In genomic region chr22:44211946-44212930, GRCh38 we compare ENCODE assay signal across 14 cellular contexts. TPM values are rescaled to one million over a fixed set of nuclear protein-coding genes. Genes with fewer than 3 reads are reported as not detected.
DNase-seq lines count a peak whose midpoint lies in the region; ATAC-seq and TF ChIP-seq lines count a peak whose summit lies in the region.
"Had no signal": no experiment of that assay in that cellular context is flagged by ENCODE, and none has a peak within 500 bp of the region (broad histone marks: within the 10 kb centered on the region; RNA-seq: fewer than 3 reads in every experiment).

No MANE protein-coding gene starts in this region.

- no peaks in the 10 kb centered on the region for H3K9me3 Mint-ChIP-seq in activated CD4-positive, alpha-beta memory T cell treated with anti-CD3 and anti-CD28 coated beads, Interleukin-2, amount 10 ng/mL, durations not matched to agents 7 days and 5 days
- peaks cover 14% of the 10 kb centered on the region for H3K9me3 Mint-ChIP-seq in activated naive CD8-positive, alpha-beta T cell treated with anti-CD3 and anti-CD28 coated beads for 36 hours

- WGBS in sigmoid colon, 2 donors: 63 to 66% methylated on average over 12 of the region's 12 CpGs

- CTCF ChIA-PET in activated CD4-positive, alpha-beta memory T cell treated with anti-CD3 and anti-CD28 coated beads, Interleukin-2, amount 10 ng/mL, durations not matched to agents 7 days and 5 days (lab: Charles Lee): no interaction called here

- no peaks in the 10 kb centered on the region for H3K27me3 ChIP-seq in sigmoid colon
- H3K27me3 ChIP-seq: neutrophil had no signal

- DNase-seq in EH (ENCODE audit: low read depth) (peak; percentile 70), NCI-H446 treated with DMSO at 0.1 percent for 48 hours (lab: John Stamatoyannopoulos, UW) (peak; percentile 45), fibroblast of peridontal ligament (ENCODE audit: extremely low read depth) (peak; percentile 82), sigmoid colon (peak; percentile 56), DMS114 treated with DMSO at 0.1 percent for 48 hours (lab: John Stamatoyannopoulos, UW; ENCODE audit: unreplicated experiment) (no peak), left colon (no peak)
- no peak for DNase-seq in activated CD4-positive, alpha-beta memory T cell treated with anti-CD3 and anti-CD28 coated beads, Interleukin-2, amount 10 ng/mL, durations not matched to agents 7 days and 5 days
- no peak for DNase-seq in activated naive CD8-positive, alpha-beta T cell treated with anti-CD3 and anti-CD28 coated beads for 36 hours
- DNase-seq: activated naive CD4-positive, alpha-beta T cell; CD8-positive, alpha-beta memory T cell; foreskin melanocyte; OCI-M1; T-helper 17 cell had no signal

- no peaks in the 10 kb centered on the region for H3K36me3 ChIP-seq in sigmoid colon

- POLR2A ChIA-PET in activated CD4-positive, alpha-beta memory T cell treated with anti-CD3 and anti-CD28 coated beads, Interleukin-2, amount 10 ng/mL, durations not matched to agents 7 days and 5 days (lab: Charles Lee): no interaction called here

- H3K36me3 Mint-ChIP-seq in activated CD4-positive, alpha-beta memory T cell treated with anti-CD3 and anti-CD28 coated beads, Interleukin-2, amount 10 ng/mL, durations not matched to agents 7 days and 5 days (ENCODE audit: low read depth): no peaks in the 10 kb centered on the region
- peaks cover 29% of the 10 kb centered on the region for H3K36me3 Mint-ChIP-seq in activated naive CD8-positive, alpha-beta T cell treated with anti-CD3 and anti-CD28 coated beads for 36 hours

- no peak overlapping the region for H3K4me3 Mint-ChIP-seq in activated CD4-positive, alpha-beta memory T cell treated with anti-CD3 and anti-CD28 coated beads, Interleukin-2, amount 10 ng/mL, durations not matched to agents 7 days and 5 days
- no peak overlapping the region for H3K4me3 Mint-ChIP-seq in activated naive CD8-positive, alpha-beta T cell treated with anti-CD3 and anti-CD28 coated beads for 36 hours
- H3K4me3 Mint-ChIP-seq: CD8-positive, alpha-beta memory T cell; T-helper 17 cell had no signal

- H3K27me3 Mint-ChIP-seq in activated CD4-positive, alpha-beta memory T cell treated with anti-CD3 and anti-CD28 coated beads, Interleukin-2, amount 10 ng/mL, durations not matched to agents 7 days and 5 days: peaks cover 3% of the 10 kb centered on the region
- H3K27me3 Mint-ChIP-seq in activated naive CD8-positive, alpha-beta T cell treated with anti-CD3 and anti-CD28 coated beads for 36 hours: no peaks in the 10 kb centered on the region
- H3K27me3 Mint-ChIP-seq: CD8-positive, alpha-beta memory T cell; T-helper 17 cell had no signal

- no peak overlapping the region for H3K27ac Mint-ChIP-seq in activated CD4-positive, alpha-beta memory T cell treated with anti-CD3 and anti-CD28 coated beads, Interleukin-2, amount 10 ng/mL, durations not matched to agents 7 days and 5 days
- no peak overlapping the region for H3K27ac Mint-ChIP-seq in activated naive CD8-positive, alpha-beta T cell treated with anti-CD3 and anti-CD28 coated beads for 36 hours
- H3K27ac Mint-ChIP-seq: T-helper 17 cell had no signal

- peaks cover 0 to 21% (median 14%) of the 10 kb centered on the region in 4 donors for H3K4me1 ChIP-seq in sigmoid colon

- TF ChIP-seq POLR2A in sigmoid colon (IDR thresholded peaks at IDR 0.05): no peak

- H3K9me3 ChIP-seq in sigmoid colon: peaks cover 0 to 5% (median 0%) of the 10 kb centered on the region in 4 donors
- H3K9me3 ChIP-seq: neutrophil had no signal

- intact Hi-C loops in sigmoid colon (cut with DNase I): no loop called here
- intact Hi-C loops in left colon (cut with DNase I, micrococcal nuclease): no loop called here

- no peak for TF ChIP-seq CTCF in sigmoid colon (IDR thresholded peaks at IDR 0.05)

- peak overlapping the region in 1 of 4 donors; percentile 10 for H3K4me3 ChIP-seq in sigmoid colon

- no peak for TF ChIP-seq EP300 in sigmoid colon (IDR thresholded peaks at IDR 0.05)

- peak overlapping the region; percentile 27 to 76 (median 56) for H3K27ac ChIP-seq in sigmoid colon
- H3K27ac ChIP-seq: neutrophil had no signal

- no peak for ATAC-seq in left colon
- ATAC-seq: T-helper 17 cell had no signal

- H3K4me1 Mint-ChIP-seq in activated CD4-positive, alpha-beta memory T cell treated with anti-CD3 and anti-CD28 coated beads, Interleukin-2, amount 10 ng/mL, durations not matched to agents 7 days and 5 days: peaks cover 9% of the 10 kb centered on the region
- H3K4me1 Mint-ChIP-seq in activated naive CD8-positive, alpha-beta T cell treated with anti-CD3 and anti-CD28 coated beads for 36 hours: peaks cover 3% of the 10 kb centered on the region
- H3K4me1 Mint-ChIP-seq: T-helper 17 cell had no signal

RNA-seq across cellular contexts. Expression of gene PARVG, which starts 31.5 kb away (rescaled TPM):
- total RNA-seq in sigmoid colon: 10 to 100 TPM in 2 of 4 donors, 1 to 10 TPM in 2; 8.9 to 65.1 (median 12.3) TPM
- 10 to 100 TPM in 1 of 3 donors, 1 to 10 TPM in 2; 3.0 to 42.5 (median 4.4) TPM for polyA plus RNA-seq in sigmoid colon
- total RNA-seq in left colon: 1 to 10 TPM; 3.6 to 8.4 TPM
- total RNA-seq in activated CD4-positive, alpha-beta memory T cell treated with anti-CD3 and anti-CD28 coated beads, Interleukin-2, amount 10 ng/mL, durations not matched to agents 7 days and 5 days: 100 to 1,000 TPM; 123 to 128 TPM
- total RNA-seq in activated naive CD8-positive, alpha-beta T cell treated with anti-CD3 and anti-CD28 coated beads for 36 hours: 10 to 100 TPM; 68.7 to 72.9 TPM

Comparison
In these comparisons a context has a peak if more than half of its experiments do, and no peak if none do; other contexts are left out.
1. DNase-seq: peak in EH (single experiment), NCI-H446 treated with DMSO at 0.1 percent for 48 hours (single experiment), fibroblast of peridontal ligament (single experiment) and sigmoid colon (single experiment); none in DMS114 treated with DMSO at 0.1 percent for 48 hours (single experiment), left colon (0 of 2), activated CD4-positive, alpha-beta memory T cell treated with anti-CD3 and anti-CD28 coated beads, Interleukin-2, amount 10 ng/mL, durations not matched to agents 7 days and 5 days (single experiment) and activated naive CD8-positive, alpha-beta T cell treated with anti-CD3 and anti-CD28 coated beads for 36 hours (single experiment).